Comparison of ENCODE assay signal across 9 cellular contexts in the genomic region with DNA sequence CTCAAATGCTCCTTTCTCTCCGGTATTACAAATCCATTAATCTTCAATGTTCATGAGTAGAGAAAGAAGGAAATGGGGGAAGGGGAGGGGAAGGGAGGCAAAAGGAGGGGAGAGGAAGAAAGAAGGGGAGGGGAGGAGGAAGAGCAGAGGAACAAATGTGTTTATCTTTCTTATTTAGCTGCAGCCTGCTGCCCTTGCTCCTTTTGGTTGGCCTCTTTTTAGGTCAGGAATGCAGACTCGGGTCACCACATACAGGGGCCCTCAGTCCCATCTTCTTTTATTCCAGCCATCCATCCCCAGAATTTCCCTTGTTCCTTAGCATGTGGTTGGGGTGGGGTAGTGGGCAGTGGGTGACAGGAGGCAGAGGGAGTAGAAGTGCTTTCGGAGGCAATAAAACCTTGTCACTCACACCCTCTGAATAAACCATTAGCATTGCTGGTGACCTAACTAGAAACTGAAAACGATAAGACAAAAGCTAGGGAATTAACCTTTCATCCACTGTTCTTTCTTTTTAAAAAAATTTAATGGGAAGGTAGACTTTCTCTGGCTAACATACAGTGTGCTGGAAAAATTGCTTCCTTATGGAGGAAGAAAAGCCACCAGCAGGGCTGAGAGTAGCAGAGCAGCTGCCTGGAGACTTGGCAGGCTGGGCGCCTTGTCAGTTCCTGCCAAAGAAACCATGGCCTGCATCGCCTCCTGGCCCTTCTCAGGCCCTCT.
DNase-seq lines count a peak whose midpoint lies in the region; ATAC-seq and TF ChIP-seq lines count a peak whose summit lies in the region.
"Had no signal": no experiment of that assay in that cellular context is flagged by ENCODE, and none has a peak within 500 bp of the region (broad histone marks: within the 10 kb centered on the region; RNA-seq: fewer than 3 reads in every experiment).

No MANE protein-coding gene starts in this region.

- ATAC-seq in GM19452 (IDR thresholded peaks at IDR 0.05; ENCODE audit: unreplicated experiment) (no peak), HG02884 (IDR thresholded peaks at IDR 0.05; ENCODE audit: unreplicated experiment) (no peak)

- H3K4me3 ChIP-seq in AG10803 (ENCODE audit: low read length) (no peak overlapping the region), muscle layer of duodenum (ENCODE audit: low read depth in 1 of 2, low read length in 2 of 2) (no peak overlapping the region)

- H3K36me3 ChIP-seq in muscle layer of duodenum (ENCODE audit: control insufficient read depth in 1 of 2, insufficient read depth in 2 of 2, low read length in 2 of 2), result no peaks in the 10 kb centered on the region

- TF ChIP-seq CTCF in AG10803 (conservative IDR thresholded peaks at IDR 0.05; ENCODE audit: low read length) (no peak; the same call in 1 of the 2 replicates), GM13977 (IDR thresholded peaks at IDR 0.05; ENCODE audit: extremely low read depth, insufficient read depth, missing control alignments) (no peak)

- in situ Hi-C loops in GM13977 (cut with MboI; ENCODE audit: low pct_unique_long_range_greater_than_20kb, low sequenced_read_pairs, unreplicated experiment), result no loop called here

- no peaks in the 10 kb centered on the region for H3K9me3 ChIP-seq in muscle layer of duodenum (ENCODE audit: control insufficient read depth in 1 of 2, low read length in 2 of 2)

- no peaks in the 10 kb centered on the region for H3K4me1 ChIP-seq in muscle layer of duodenum (ENCODE audit: control insufficient read depth in 1 of 2, insufficient read depth in 2 of 2, low read length in 2 of 2)

- H3K27me3 ChIP-seq in muscle layer of duodenum (ENCODE audit: low read depth, low read length), result no peaks in the 10 kb centered on the region

- H3K27ac ChIP-seq in epithelial cell of prostate, result peak overlapping the region; percentile 11
- H3K27ac ChIP-seq in muscle layer of duodenum (ENCODE audit: low read length), result peak overlapping the region; percentile 68

- DNase-seq in AG10803 (ENCODE audit: low read depth), result peak; percentile 4
- DNase-seq in NCI-H1092 (lab: John Stamatoyannopoulos, UW), result peak; percentile 20
- no peak for DNase-seq in epithelial cell of prostate (ENCODE audit: low read depth, low spot score)
- DNase-seq in GM13977 (ENCODE audit: low spot score), result no peak
- DNase-seq in D341Med (ENCODE audit: low spot score), result no peak
- DNase-seq: activated naive CD4-positive, alpha-beta T cell treated with Interleukin-2 at 50 U/mL for 16 hours had no signal

Comparison
In these comparisons a context has a peak if more than half of its experiments do, and no peak if none do; other contexts are left out.
1. DNase-seq: peak in AG10803 (single experiment) and NCI-H1092 (single experiment); none in epithelial cell of prostate (single experiment), GM13977 (single experiment) and D341Med (single experiment).